In the genomic region with DNA sequence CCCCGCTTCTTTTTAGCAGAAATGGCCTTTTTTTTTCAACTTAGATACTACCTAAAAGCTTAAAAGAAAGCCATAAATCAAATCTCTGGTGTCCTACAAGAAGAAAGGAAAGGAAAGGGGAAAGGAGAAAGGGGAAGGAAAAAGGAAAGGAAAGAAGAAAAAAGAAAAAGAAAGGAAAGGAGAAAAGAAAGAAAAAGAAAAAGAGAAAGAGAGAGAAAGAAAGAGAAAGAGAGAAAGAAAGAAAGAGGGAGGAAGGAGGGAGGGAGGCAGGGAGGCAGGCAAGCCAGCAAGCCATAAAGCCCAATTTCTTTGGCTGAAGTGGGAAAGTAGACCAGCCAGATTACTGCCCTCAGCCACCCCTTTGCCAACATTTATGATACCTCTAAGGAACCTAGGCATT, we compare ENCODE assay signal across 21 cellular contexts.
"Had no signal": no experiment of that assay in that cellular context is flagged by ENCODE, and none has a peak within 500 bp of the region (broad histone marks: within the 10 kb centered on the region; RNA-seq: fewer than 3 reads in every experiment).

No MANE protein-coding gene starts in this region.

- H3K4me1 Mint-ChIP-seq: nephron had no signal

- DNase-seq: activated CD4-positive, alpha-beta T cell treated with anti-CD3 and anti-CD28 coated beads for 4 hours; activated CD4-positive, alpha-beta T cell treated with anti-CD3 and anti-CD28 coated beads, Interleukin-2, amount 50 U/mL, for 4 hours; activated CD8-positive, alpha-beta memory T cell treated with anti-CD3 and anti-CD28 coated beads, Interleukin-2, amount 50 U/mL, for 4 hours; activated effector memory CD4-positive, alpha-beta T cell treated with anti-CD3 and anti-CD28 coated beads, Interleukin-2, amount 50 U/mL, for 16 hours; activated naive CD4-positive, alpha-beta T cell treated with anti-CD3 and anti-CD28 coated beads for 36 hours; amygdala; central memory CD4-positive, alpha-beta T cell; dermis blood vessel endothelial cell; effector CD4-positive, alpha-beta T cell; left lung; lower lobe of right lung; mesenchymal stem cell; retina; stimulated activated CD4-positive, alpha-beta T cell treated with anti-CD3 and anti-CD28 coated beads, Interleukin-12 subunit alpha, Interleukin-12 subunit beta, amount 100 ng/mL, for 4 hours; stimulated activated CD4-positive, alpha-beta T cell treated with anti-CD3 and anti-CD28 coated beads, Interleukin-4, amount 100 ng/mL, for 1 hour; T-helper 9 cell; tibial artery; upper lobe of right lung had no signal

- H3K4me3 Mint-ChIP-seq: activated naive CD4-positive, alpha-beta T cell treated with anti-CD3 and anti-CD28 coated beads for 36 hours; nephron had no signal

- ATAC-seq: left lung, lower lobe of right lung, sciatic nerve, SK-N-SH treated with all-trans-retinoic acid at 6 μM for 48 hours, upper lobe of right lung had no signal

- H3K27ac Mint-ChIP-seq: activated naive CD4-positive, alpha-beta T cell treated with anti-CD3 and anti-CD28 coated beads for 36 hours; nephron had no signal
